Comparison of ENCODE assay signal across 16 cellular contexts in genomic region chr13:40657307-40657706, GRCh38. TPM values are rescaled to one million over a fixed set of nuclear protein-coding genes. Genes with fewer than 3 reads are reported as not detected.
DNase-seq lines count a peak whose midpoint lies in the region; ATAC-seq and TF ChIP-seq lines count a peak whose summit lies in the region.
"Had no signal": no experiment of that assay in that cellular context is flagged by ENCODE, and none has a peak within 500 bp of the region (broad histone marks: within the 10 kb centered on the region; RNA-seq: fewer than 3 reads in every experiment).

No MANE protein-coding gene starts in this region.

- POLR2A ChIA-PET in activated CD8-positive, alpha-beta T cell treated with anti-CD3 and anti-CD28 coated beads for 36 hours (lab: Charles Lee), result interaction anchor here (1.4 kb wide), 1 partner anchor 44 kb away, joined by 3 read pairs; no protein-coding TSS in a partner anchor
- POLR2A ChIA-PET in activated CD8-positive, alpha-beta T cell treated with anti-CD3 and anti-CD28 coated beads, Interleukin-2, amount 10 ng/mL, durations not matched to agents 7 days and 5 days (lab: Charles Lee), result no interaction called here
- POLR2A ChIA-PET in activated naive CD8-positive, alpha-beta T cell treated with anti-CD3 and anti-CD28 coated beads, Interleukin-2, amount 10 ng/mL, durations not matched to agents 7 days and 5 days (lab: Charles Lee), result no interaction called here
- POLR2A ChIA-PET in naive thymus-derived CD8-positive, alpha-beta T cell (lab: Charles Lee), result no interaction called here
- POLR2A ChIA-PET in GM10248 (lab: Yijun Ruan, JAX), result no interaction called here

- H3K4me1 ChIP-seq in OCI-LY1 (ENCODE audit: insufficient read depth, low read length, severe bottlenecking), result peaks cover 94% of the 10 kb centered on the region

- no peaks in the 10 kb centered on the region; the same call in 1 of the 2 replicates for H3F3A ChIP-seq in OCI-LY1 (ENCODE audit: insufficient read depth, low read length)

- H3K4me1 Mint-ChIP-seq in activated CD8-positive, alpha-beta T cell treated with anti-CD3 and anti-CD28 coated beads for 36 hours (ENCODE audit: low read depth), result peaks cover 85% of the 10 kb centered on the region
- H3K4me1 Mint-ChIP-seq in activated CD8-positive, alpha-beta T cell treated with anti-CD3 and anti-CD28 coated beads, Interleukin-2, amount 10 ng/mL, durations not matched to agents 7 days and 5 days (ENCODE audit: low read depth), result peaks cover 84% of the 10 kb centered on the region
- peaks cover 67% of the 10 kb centered on the region for H3K4me1 Mint-ChIP-seq in activated naive CD8-positive, alpha-beta T cell treated with anti-CD3 and anti-CD28 coated beads, Interleukin-2, amount 10 ng/mL, durations not matched to agents 7 days and 5 days
- H3K4me1 Mint-ChIP-seq in naive thymus-derived CD8-positive, alpha-beta T cell, result peaks cover 45 to 95% (median 92%) of the 10 kb centered on the region in 4 donors

- H3K9me3 Mint-ChIP-seq in activated CD8-positive, alpha-beta T cell treated with anti-CD3 and anti-CD28 coated beads for 36 hours, result peaks cover 2% of the 10 kb centered on the region
- peaks cover 4% of the 10 kb centered on the region for H3K9me3 Mint-ChIP-seq in activated CD8-positive, alpha-beta T cell treated with anti-CD3 and anti-CD28 coated beads, Interleukin-2, amount 10 ng/mL, durations not matched to agents 7 days and 5 days (ENCODE audit: insufficient read depth)
- peaks cover 5% of the 10 kb centered on the region for H3K9me3 Mint-ChIP-seq in activated naive CD8-positive, alpha-beta T cell treated with anti-CD3 and anti-CD28 coated beads, Interleukin-2, amount 10 ng/mL, durations not matched to agents 7 days and 5 days
- H3K9me3 Mint-ChIP-seq in naive thymus-derived CD8-positive, alpha-beta T cell, result no peaks in the 10 kb centered on the region

- H3K27me3 ChIP-seq in OCI-LY1 (ENCODE audit: insufficient read depth, low read length), result no peaks in the 10 kb centered on the region
- H3K27me3 ChIP-seq: uterus had no signal

- no peaks in the 10 kb centered on the region for H3K9me2 ChIP-seq in OCI-LY1 (ENCODE audit: low read depth, low read length)

- intact Hi-C loops in activated CD8-positive, alpha-beta T cell treated with anti-CD3 and anti-CD28 coated beads for 36 hours (cut with micrococcal nuclease), result no loop called here

- H3K36me3 ChIP-seq in OCI-LY1 (ENCODE audit: insufficient read depth, low read length), result peaks cover 14% of the 10 kb centered on the region; the same call in 1 of the 2 replicates
- H3K36me3 ChIP-seq: uterus had no signal

- H3K27ac ChIP-seq in OCI-LY1 (ENCODE audit: low read depth, low read length, poor library complexity, severe bottlenecking), result peak overlapping the region; percentile 97
- H3K27ac ChIP-seq: A549 had no signal

- peak overlapping the region; percentile 11 for H3K4me3 ChIP-seq in OCI-LY1 (ENCODE audit: low read depth, low read length, poor library complexity, severe bottlenecking)
- H3K4me3 ChIP-seq: A549, uterus had no signal

- H3K36me3 Mint-ChIP-seq in activated CD8-positive, alpha-beta T cell treated with anti-CD3 and anti-CD28 coated beads for 36 hours (ENCODE audit: low read depth), result peaks cover 40% of the 10 kb centered on the region
- peaks cover 42% of the 10 kb centered on the region for H3K36me3 Mint-ChIP-seq in activated CD8-positive, alpha-beta T cell treated with anti-CD3 and anti-CD28 coated beads, Interleukin-2, amount 10 ng/mL, durations not matched to agents 7 days and 5 days (ENCODE audit: low read depth)
- H3K36me3 Mint-ChIP-seq in activated naive CD8-positive, alpha-beta T cell treated with anti-CD3 and anti-CD28 coated beads, Interleukin-2, amount 10 ng/mL, durations not matched to agents 7 days and 5 days, result peaks cover 26% of the 10 kb centered on the region
- H3K36me3 Mint-ChIP-seq in naive thymus-derived CD8-positive, alpha-beta T cell, result peaks cover 2 to 27% (median 12%) of the 10 kb centered on the region in 3 donors

- H3K27me3 Mint-ChIP-seq in activated CD8-positive, alpha-beta T cell treated with anti-CD3 and anti-CD28 coated beads for 36 hours, result no peaks in the 10 kb centered on the region
- no peaks in the 10 kb centered on the region for H3K27me3 Mint-ChIP-seq in activated CD8-positive, alpha-beta T cell treated with anti-CD3 and anti-CD28 coated beads, Interleukin-2, amount 10 ng/mL, durations not matched to agents 7 days and 5 days (ENCODE audit: low read depth)
- no peaks in the 10 kb centered on the region for H3K27me3 Mint-ChIP-seq in activated naive CD8-positive, alpha-beta T cell treated with anti-CD3 and anti-CD28 coated beads, Interleukin-2, amount 10 ng/mL, durations not matched to agents 7 days and 5 days
- H3K27me3 Mint-ChIP-seq in naive thymus-derived CD8-positive, alpha-beta T cell, result no peaks in the 10 kb centered on the region

- peaks cover 88% of the 10 kb centered on the region for H3K79me2 ChIP-seq in OCI-LY1 (ENCODE audit: insufficient read depth, low read length)

- CTCF ChIA-PET in activated CD8-positive, alpha-beta T cell treated with anti-CD3 and anti-CD28 coated beads for 36 hours (lab: Charles Lee), result no interaction called here
- CTCF ChIA-PET in activated CD8-positive, alpha-beta T cell treated with anti-CD3 and anti-CD28 coated beads, Interleukin-2, amount 10 ng/mL, durations not matched to agents 7 days and 5 days (lab: Charles Lee), result interaction anchor here (1.3 kb wide), 1 partner anchor 11 kb away, joined by 5 read pairs; no protein-coding TSS in a partner anchor
- CTCF ChIA-PET in GM10248 (lab: Yijun Ruan, JAX), result interaction anchor here (1.7 kb wide), 1 partner anchor 11 kb away, joined by 6 read pairs; no protein-coding TSS in a partner anchor

- no peak overlapping the region; the same call in 1 of the 2 replicates for H3K9ac ChIP-seq in OCI-LY1 (ENCODE audit: low read length)

- ATAC-seq in activated CD8-positive, alpha-beta T cell treated with anti-CD3 and anti-CD28 coated beads for 36 hours, result no peak
- no peak for ATAC-seq in activated CD8-positive, alpha-beta T cell treated with anti-CD3 and anti-CD28 coated beads, Interleukin-2, amount 10 ng/mL, durations not matched to agents 7 days and 5 days
- ATAC-seq in activated naive CD8-positive, alpha-beta T cell treated with anti-CD3 and anti-CD28 coated beads, Interleukin-2, amount 10 ng/mL, durations not matched to agents 7 days and 5 days (ENCODE audit: low read depth), result no peak
- no peak for ATAC-seq in naive thymus-derived CD8-positive, alpha-beta T cell
- no peak for ATAC-seq in GM21529 (IDR thresholded peaks at IDR 0.05; ENCODE audit: unreplicated experiment)
- ATAC-seq: A549 had no signal

- no peak overlapping the region for H2AFZ ChIP-seq in OCI-LY1 (ENCODE audit: low read length)

- no peak for TF ChIP-seq CTCF in activated CD8-positive, alpha-beta T cell treated with anti-CD3 and anti-CD28 coated beads for 36 hours (IDR thresholded peaks at IDR 0.05)
- no peak for TF ChIP-seq CTCF in OCI-LY1 (IDR thresholded peaks at IDR 0.05; ENCODE audit: low read length)
- TF ChIP-seq CTCF in GM10248 (IDR thresholded peaks at IDR 0.05; ENCODE audit: control extremely low read depth, extremely low read depth, low read depth, missing control alignments), result no peak

- no peaks in the 10 kb centered on the region for H3K9me3 ChIP-seq in OCI-LY1 (ENCODE audit: low read length)
- H3K9me3 ChIP-seq: A549, uterus had no signal

- no peak overlapping the region for H3K4me3 Mint-ChIP-seq in activated CD8-positive, alpha-beta T cell treated with anti-CD3 and anti-CD28 coated beads for 36 hours
- H3K4me3 Mint-ChIP-seq in activated CD8-positive, alpha-beta T cell treated with anti-CD3 and anti-CD28 coated beads, Interleukin-2, amount 10 ng/mL, durations not matched to agents 7 days and 5 days, result no peak overlapping the region
- H3K4me3 Mint-ChIP-seq in activated naive CD8-positive, alpha-beta T cell treated with anti-CD3 and anti-CD28 coated beads, Interleukin-2, amount 10 ng/mL, durations not matched to agents 7 days and 5 days, result no peak overlapping the region
- H3K4me3 Mint-ChIP-seq in naive thymus-derived CD8-positive, alpha-beta T cell, result peak overlapping the region in 9 of 10 donors; percentile 45 to 98 (median 57)
- H3K4me3 Mint-ChIP-seq: neural crest cell had no signal

- H4K20me1 ChIP-seq in OCI-LY1 (ENCODE audit: insufficient read depth, low read length), result no peaks in the 10 kb centered on the region

- DNase-seq in activated CD8-positive, alpha-beta T cell treated with anti-CD3 and anti-CD28 coated beads for 36 hours, result no peak
- DNase-seq in activated CD8-positive, alpha-beta T cell treated with anti-CD3 and anti-CD28 coated beads, Interleukin-2, amount 10 ng/mL, durations not matched to agents 7 days and 5 days, result no peak
- no peak for DNase-seq in activated naive CD8-positive, alpha-beta T cell treated with anti-CD3 and anti-CD28 coated beads, Interleukin-2, amount 10 ng/mL, durations not matched to agents 7 days and 5 days
- no peak for DNase-seq in naive thymus-derived CD8-positive, alpha-beta T cell
- no peak for DNase-seq in activated gamma-delta T cell treated with Interleukin-2 at 50 U/mL for 16 hours
- no peak for DNase-seq in GM10248 (ENCODE audit: extremely low spot score)
- DNase-seq: amniotic stem cell; mesenchymal stem cell; NCI-H1436; stimulated activated CD4-positive, alpha-beta T cell treated with anti-CD3 and anti-CD28 coated beads, Interleukin-15, amount 100 ng/mL, for 24 hours; T-helper 1 cell; uterus had no signal

- H3K27ac Mint-ChIP-seq in activated CD8-positive, alpha-beta T cell treated with anti-CD3 and anti-CD28 coated beads for 36 hours, result peak overlapping the region; percentile 77
- H3K27ac Mint-ChIP-seq in activated CD8-positive, alpha-beta T cell treated with anti-CD3 and anti-CD28 coated beads, Interleukin-2, amount 10 ng/mL, durations not matched to agents 7 days and 5 days, result no peak overlapping the region
- H3K27ac Mint-ChIP-seq in activated naive CD8-positive, alpha-beta T cell treated with anti-CD3 and anti-CD28 coated beads, Interleukin-2, amount 10 ng/mL, durations not matched to agents 7 days and 5 days, result peak overlapping the region; percentile 56
- H3K27ac Mint-ChIP-seq in naive thymus-derived CD8-positive, alpha-beta T cell, result peak overlapping the region in 9 of 10 donors; percentile 38 to 82 (median 78)

- peak overlapping the region; percentile 24; the same call in 1 of the 2 replicates for H3K4me2 ChIP-seq in OCI-LY1 (ENCODE audit: low read length)
- H3K4me2 ChIP-seq: A549 had no signal

RNA-seq across cellular contexts. Expression of gene FOXO1, which starts 9.1 kb away (rescaled TPM):
- total RNA-seq in activated CD8-positive, alpha-beta T cell treated with anti-CD3 and anti-CD28 coated beads for 36 hours, result 10 to 100 TPM; 30.6 to 30.8 TPM
- 10 to 100 TPM; 23.1 to 24.0 TPM for total RNA-seq in activated CD8-positive, alpha-beta T cell treated with anti-CD3 and anti-CD28 coated beads, Interleukin-2, amount 10 ng/mL, durations not matched to agents 7 days and 5 days
- total RNA-seq in activated naive CD8-positive, alpha-beta T cell treated with anti-CD3 and anti-CD28 coated beads, Interleukin-2, amount 10 ng/mL, durations not matched to agents 7 days and 5 days, result 10 to 100 TPM; 36.7 to 39.8 TPM
- total RNA-seq in naive thymus-derived CD8-positive, alpha-beta T cell, result 100 to 1,000 TPM; 101 to 103 TPM
- 100 to 1,000 TPM in 1 of 3 donors, 10 to 100 TPM in 2; 59.1 to 137 (median 86.5) TPM for polyA plus RNA-seq in naive thymus-derived CD8-positive, alpha-beta T cell

Comparison
In these comparisons a context has a peak if more than half of its experiments do, and no peak if none do; other contexts are left out.
1. H3K4me3 Mint-ChIP-seq: peak in naive thymus-derived CD8-positive, alpha-beta T cell (9 of 10); none in activated CD8-positive, alpha-beta T cell treated with anti-CD3 and anti-CD28 coated beads for 36 hours (single experiment), activated CD8-positive, alpha-beta T cell treated with anti-CD3 and anti-CD28 coated beads, Interleukin-2, amount 10 ng/mL, durations not matched to agents 7 days and 5 days (single experiment) and activated naive CD8-positive, alpha-beta T cell treated with anti-CD3 and anti-CD28 coated beads, Interleukin-2, amount 10 ng/mL, durations not matched to agents 7 days and 5 days (single experiment).